In genomic region chr3:99515-99914, GRCh38 we compare ENCODE assay signal across 19 cellular contexts.
A peak's percentile ranks its signal among the peaks of the same experiment; 100 is the strongest.
DNase-seq lines count a peak whose midpoint lies in the region; FAIRE-seq and TF ChIP-seq lines count a peak whose summit lies in the region.
"Had no signal": no experiment of that assay in that cellular context is flagged by ENCODE, and none has a peak within 500 bp of the region (broad histone marks: within the 10 kb centered on the region; RNA-seq: fewer than 3 reads in every experiment).

No MANE protein-coding gene starts in this region.

- DNase-seq in DMS79 (lab: John Stamatoyannopoulos, UW) (peak; percentile 75), NCI-H1436 (lab: John Stamatoyannopoulos, UW) (peak; percentile 78), NCI-H345 (lab: John Stamatoyannopoulos, UW) (peak; percentile 81), D721Med (ENCODE audit: insufficient read length, low spot score) (no peak), SIG-M5 (lab: John Stamatoyannopoulos, UW) (no peak), neural progenitor cell (ENCODE audit: low spot score) (no peak)
- no peak for DNase-seq in activated CD4-positive, alpha-beta memory T cell treated with anti-CD3 and anti-CD28 coated beads for 36 hours
- DNase-seq: activated B cell treated with CpG ODN at 0.5 μM for 24 hours; activated CD8-positive, alpha-beta T cell treated with anti-CD3 and anti-CD28 coated beads for 36 hours; activated naive CD4-positive, alpha-beta T cell treated with anti-CD3 and anti-CD28 coated beads for 36 hours; activated T-cell treated with anti-CD3 and anti-CD28 coated beads, Interleukin-2, amount 50 U/mL, for 1 hour; CD8-positive, alpha-beta T cell; H9; immature natural killer cell; left ventricle myocardium inferior; NCI-H2029; right cardiac atrium had no signal

- no peaks in the 10 kb centered on the region for H4K20me1 ChIP-seq in neural progenitor cell (ENCODE audit: low read depth)

- no peak overlapping the region for H3K9ac ChIP-seq in neural progenitor cell

- no peak for FAIRE-seq in D721Med (lab: Jason Lieb, UNC)

- no peaks in the 10 kb centered on the region for H3K27me3 ChIP-seq in neural progenitor cell

- peak overlapping the region in 4 of 5 experiments; percentile 76 to 95 (median 88) for H3K27ac Mint-ChIP-seq in brain
- no peak overlapping the region for H3K27ac Mint-ChIP-seq in neural progenitor cell
- no peak overlapping the region for H3K27ac Mint-ChIP-seq in activated CD4-positive, alpha-beta memory T cell treated with anti-CD3 and anti-CD28 coated beads for 36 hours
- H3K27ac Mint-ChIP-seq: activated B cell treated with CpG ODN at 0.5 μM for 24 hours; activated CD8-positive, alpha-beta T cell treated with anti-CD3 and anti-CD28 coated beads for 36 hours; activated naive CD4-positive, alpha-beta T cell treated with anti-CD3 and anti-CD28 coated beads for 36 hours; CD8-positive, alpha-beta T cell; H9; immature natural killer cell; type B pancreatic cell had no signal

- no peaks in the 10 kb centered on the region for H3K36me3 ChIP-seq in neural progenitor cell
- H3K36me3 ChIP-seq: left ventricle myocardium inferior had no signal

- CTCF ChIA-PET in activated CD4-positive, alpha-beta memory T cell treated with anti-CD3 and anti-CD28 coated beads for 36 hours (lab: Charles Lee) = no interaction called here

- H3K36me3 Mint-ChIP-seq in brain = no peaks in the 10 kb centered on the region
- no peaks in the 10 kb centered on the region for H3K36me3 Mint-ChIP-seq in neural progenitor cell
- H3K36me3 Mint-ChIP-seq in activated CD4-positive, alpha-beta memory T cell treated with anti-CD3 and anti-CD28 coated beads for 36 hours = no peaks in the 10 kb centered on the region
- H3K36me3 Mint-ChIP-seq: CD8-positive, alpha-beta T cell; immature natural killer cell; type B pancreatic cell had no signal

- peaks cover 78% of the 10 kb centered on the region for H3K4me1 ChIP-seq in neural progenitor cell
- H3K4me1 ChIP-seq: left ventricle myocardium inferior had no signal

- no peak overlapping the region for H3K4me2 ChIP-seq in neural progenitor cell

- H3K9me3 Mint-ChIP-seq in brain = peaks cover 0 to 49% (median 0%) of the 10 kb centered on the region in 5 experiments
- peaks cover 2% of the 10 kb centered on the region for H3K9me3 Mint-ChIP-seq in neural progenitor cell
- H3K9me3 Mint-ChIP-seq in activated CD4-positive, alpha-beta memory T cell treated with anti-CD3 and anti-CD28 coated beads for 36 hours = no peaks in the 10 kb centered on the region
- H3K9me3 Mint-ChIP-seq: activated B cell treated with CpG ODN at 0.5 μM for 24 hours; activated CD8-positive, alpha-beta T cell treated with anti-CD3 and anti-CD28 coated beads for 36 hours; activated naive CD4-positive, alpha-beta T cell treated with anti-CD3 and anti-CD28 coated beads for 36 hours; CD8-positive, alpha-beta T cell; H9; type B pancreatic cell had no signal

- no peaks in the 10 kb centered on the region for H3K9me3 ChIP-seq in neural progenitor cell (ENCODE audit: low read depth)
- H3K9me3 ChIP-seq: left ventricle myocardium inferior had no signal

- no peak overlapping the region for H3K4me3 ChIP-seq in neural progenitor cell
- H3K4me3 ChIP-seq: left ventricle myocardium inferior had no signal

- no peak overlapping the region for H3K27ac ChIP-seq in neural progenitor cell
- H3K27ac ChIP-seq: left ventricle myocardium inferior had no signal

- H3K27me3 Mint-ChIP-seq in brain (no peaks in the 10 kb centered on the region), neural progenitor cell (ENCODE audit: insufficient read depth, low read depth) (no peaks in the 10 kb centered on the region)
- peaks cover 1% of the 10 kb centered on the region for H3K27me3 Mint-ChIP-seq in activated CD4-positive, alpha-beta memory T cell treated with anti-CD3 and anti-CD28 coated beads for 36 hours
- H3K27me3 Mint-ChIP-seq: activated CD8-positive, alpha-beta T cell treated with anti-CD3 and anti-CD28 coated beads for 36 hours; type B pancreatic cell had no signal

- H3K4me3 Mint-ChIP-seq in brain (peak overlapping the region in 2 of 5 experiments; percentile 3 to 11), neural progenitor cell (no peak overlapping the region)
- H3K4me3 Mint-ChIP-seq in activated CD4-positive, alpha-beta memory T cell treated with anti-CD3 and anti-CD28 coated beads for 36 hours = no peak overlapping the region
- H3K4me3 Mint-ChIP-seq: activated B cell treated with CpG ODN at 0.5 μM for 24 hours; activated CD8-positive, alpha-beta T cell treated with anti-CD3 and anti-CD28 coated beads for 36 hours; activated naive CD4-positive, alpha-beta T cell treated with anti-CD3 and anti-CD28 coated beads for 36 hours; CD8-positive, alpha-beta T cell; H9; immature natural killer cell; type B pancreatic cell had no signal

- no peak overlapping the region for H2AFZ ChIP-seq in neural progenitor cell (replicated peaks)

- H3K4me1 Mint-ChIP-seq in brain = peaks cover 85% of the 10 kb centered on the region
- peaks cover 75% of the 10 kb centered on the region for H3K4me1 Mint-ChIP-seq in neural progenitor cell
- no peaks in the 10 kb centered on the region for H3K4me1 Mint-ChIP-seq in activated CD4-positive, alpha-beta memory T cell treated with anti-CD3 and anti-CD28 coated beads for 36 hours (ENCODE audit: low read depth)
- H3K4me1 Mint-ChIP-seq: activated B cell treated with CpG ODN at 0.5 μM for 24 hours, immature natural killer cell had no signal

- TF ChIP-seq CTCF in brain (conservative IDR thresholded peaks at IDR 0.05) (no peak), D721Med (IDR thresholded peaks at IDR 0.05; ENCODE audit: insufficient read depth, missing control alignments) (no peak), neural progenitor cell (IDR thresholded peaks at IDR 0.05) (no peak)

- no peaks in the 10 kb centered on the region for H3K79me2 ChIP-seq in neural progenitor cell (ENCODE audit: low read depth)

- H3F3A ChIP-seq in neural progenitor cell (ENCODE audit: low read depth) = peaks cover 26% of the 10 kb centered on the region

- intact Hi-C loops in activated CD4-positive, alpha-beta memory T cell treated with anti-CD3 and anti-CD28 coated beads for 36 hours (cut with micrococcal nuclease) = no loop called here

- POLR2A ChIA-PET in activated CD4-positive, alpha-beta memory T cell treated with anti-CD3 and anti-CD28 coated beads for 36 hours (lab: Charles Lee) = no interaction called here

Comparison
In these comparisons a context has a peak if more than half of its experiments do, and no peak if none do; other contexts are left out.
1. DNase-seq: peak in DMS79 (single experiment), NCI-H1436 (single experiment) and NCI-H345 (single experiment); none in D721Med (single experiment), SIG-M5 (single experiment), neural progenitor cell (single experiment) and activated CD4-positive, alpha-beta memory T cell treated with anti-CD3 and anti-CD28 coated beads for 36 hours (single experiment).
2. H3K27ac Mint-ChIP-seq: peak in brain (4 of 5); none in neural progenitor cell (single experiment) and activated CD4-positive, alpha-beta memory T cell treated with anti-CD3 and anti-CD28 coated beads for 36 hours (single experiment).